ENCODE assay signal across 14 cellular contexts in the genomic region with DNA sequence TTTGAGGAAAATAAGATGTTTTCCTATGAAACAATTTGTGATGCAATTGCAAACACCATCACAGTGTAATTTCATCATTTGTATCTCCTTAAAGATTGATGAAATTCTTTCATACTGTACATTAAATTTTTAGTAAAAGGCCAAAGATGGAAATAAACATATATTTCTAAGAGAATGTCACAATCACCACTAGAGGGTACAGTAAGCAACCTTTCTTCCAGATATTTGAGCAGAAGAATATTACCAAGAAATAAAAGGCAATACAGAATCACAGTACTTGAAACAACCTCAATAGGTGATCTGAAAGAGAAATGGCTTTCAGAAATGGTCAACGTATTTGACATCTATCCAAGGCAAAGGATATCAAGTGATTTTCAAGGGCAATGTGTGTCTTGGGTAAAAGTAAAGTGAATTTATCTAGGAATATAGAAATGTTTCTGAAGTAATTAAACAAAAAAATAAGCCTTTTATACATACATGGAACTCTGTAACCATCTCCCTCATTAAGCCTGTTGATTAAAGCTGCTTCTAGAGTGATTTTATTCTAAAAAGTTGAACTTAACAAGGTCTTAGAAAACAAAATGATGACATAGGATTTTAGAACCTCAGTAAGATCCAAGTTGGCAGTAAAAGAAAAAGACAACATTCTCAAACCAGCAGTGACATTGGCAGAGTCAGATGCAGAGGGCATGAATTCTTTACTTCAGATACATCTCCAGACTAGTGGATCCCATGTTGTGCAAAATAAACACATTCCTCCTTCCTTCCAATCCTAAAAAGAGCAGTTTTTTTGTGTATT.
DNase-seq lines count a peak whose midpoint lies in the region; ATAC-seq and TF ChIP-seq lines count a peak whose summit lies in the region.
"Had no signal": no experiment of that assay in that cellular context is flagged by ENCODE, and none has a peak within 500 bp of the region (broad histone marks: within the 10 kb centered on the region; RNA-seq: fewer than 3 reads in every experiment).

No MANE protein-coding gene starts in this region.

- no peaks in the 10 kb centered on the region for H3K9me3 Mint-ChIP-seq in activated naive CD8-positive, alpha-beta T cell treated with anti-CD3 and anti-CD28 coated beads, Interleukin-2, amount 50 U/mL, for 24 hours
- no peaks in the 10 kb centered on the region for H3K9me3 Mint-ChIP-seq in natural killer cell

- no peaks in the 10 kb centered on the region for H3K36me3 Mint-ChIP-seq in activated naive CD8-positive, alpha-beta T cell treated with anti-CD3 and anti-CD28 coated beads, Interleukin-2, amount 50 U/mL, for 24 hours (ENCODE audit: low read depth)
- H3K36me3 Mint-ChIP-seq in natural killer cell = no peaks in the 10 kb centered on the region
- H3K36me3 Mint-ChIP-seq: CD4-positive, alpha-beta memory T cell had no signal

- TF ChIP-seq CTCF in GM06990 (IDR thresholded peaks at IDR 0.05; ENCODE audit: insufficient read depth, low read length, poor library complexity, severe bottlenecking) (peak; percentile 23), foreskin fibroblast (IDR thresholded peaks at IDR 0.05; ENCODE audit: low read depth, low read length) (peak; percentile 17), natural killer cell (IDR thresholded peaks at IDR 0.05) (no peak)

- ATAC-seq in activated naive CD8-positive, alpha-beta T cell treated with anti-CD3 and anti-CD28 coated beads, Interleukin-2, amount 50 U/mL, for 24 hours = no peak
- ATAC-seq in HG02870 (IDR thresholded peaks at IDR 0.05; ENCODE audit: unreplicated experiment) = no peak
- ATAC-seq in natural killer cell = no peak
- no peak for ATAC-seq in sciatic nerve
- ATAC-seq: gastroesophageal sphincter, left ventricle myocardium superior had no signal

- H3K4me1 Mint-ChIP-seq in activated naive CD8-positive, alpha-beta T cell treated with anti-CD3 and anti-CD28 coated beads, Interleukin-2, amount 50 U/mL, for 24 hours = no peaks in the 10 kb centered on the region
- no peaks in the 10 kb centered on the region for H3K4me1 Mint-ChIP-seq in natural killer cell
- H3K4me1 Mint-ChIP-seq: CD4-positive, alpha-beta memory T cell had no signal

- intact Hi-C loops in natural killer cell (cut with micrococcal nuclease) = no loop called here
- intact Hi-C loops in sciatic nerve (cut with DNase I) = no loop called here

- DNase-seq in A172 (ENCODE audit: low spot score) (peak; percentile 5), GM06990 (ENCODE audit: extremely low read depth, insufficient read length) (no peak), SK-MEL-5 (ENCODE audit: low read depth, low spot score) (peak; percentile 29), foreskin fibroblast (peak in 1 of 2 donors; percentile 24), natural killer cell (no peak), sciatic nerve (ENCODE audit: low spot score) (no peak)
- DNase-seq in activated naive CD8-positive, alpha-beta T cell treated with anti-CD3 and anti-CD28 coated beads, Interleukin-2, amount 50 U/mL, for 24 hours = no peak
- DNase-seq: activated CD4-positive, alpha-beta T cell treated with anti-CD3 and anti-CD28 coated beads, Interleukin-2, amount 50 U/mL, for 48 hours; CD4-positive, alpha-beta memory T cell; left ventricle myocardium superior; NCI-H2107 had no signal

- H3K4me3 ChIP-seq in GM06990 (replicated peaks; ENCODE audit: low read depth, low read length) (no peak overlapping the region), foreskin fibroblast (ENCODE audit: low read depth in 1 of 2, low read length in 2 of 2) (no peak overlapping the region)
- H3K4me3 ChIP-seq: gastroesophageal sphincter, SK-N-MC had no signal

- in situ Hi-C loops in SK-MEL-5 (cut with HindIII; ENCODE audit: low pct_unique_long_range_greater_than_20kb, low sequenced_read_pairs) = no loop called here

- H3K36me3 ChIP-seq in GM06990 (ENCODE audit: control insufficient read depth, insufficient read depth, low read length) = no peaks in the 10 kb centered on the region
- H3K36me3 ChIP-seq: gastroesophageal sphincter had no signal

- no peak overlapping the region for H3K27ac Mint-ChIP-seq in activated naive CD8-positive, alpha-beta T cell treated with anti-CD3 and anti-CD28 coated beads, Interleukin-2, amount 50 U/mL, for 24 hours
- H3K27ac Mint-ChIP-seq in natural killer cell = no peak overlapping the region
- H3K27ac Mint-ChIP-seq: CD4-positive, alpha-beta memory T cell had no signal

- H3K27me3 ChIP-seq in GM06990 (replicated peaks; ENCODE audit: control insufficient read depth, insufficient read depth, low read length) = no peaks in the 10 kb centered on the region
- H3K27me3 ChIP-seq: gastroesophageal sphincter had no signal

- no peak overlapping the region for H3K4me3 Mint-ChIP-seq in activated naive CD8-positive, alpha-beta T cell treated with anti-CD3 and anti-CD28 coated beads, Interleukin-2, amount 50 U/mL, for 24 hours
- no peak overlapping the region for H3K4me3 Mint-ChIP-seq in natural killer cell
- H3K4me3 Mint-ChIP-seq: CD4-positive, alpha-beta memory T cell had no signal

- H3K27me3 Mint-ChIP-seq in activated naive CD8-positive, alpha-beta T cell treated with anti-CD3 and anti-CD28 coated beads, Interleukin-2, amount 50 U/mL, for 24 hours = peaks cover 3% of the 10 kb centered on the region
- peaks cover 9 to 24% of the 10 kb centered on the region in 2 donors for H3K27me3 Mint-ChIP-seq in natural killer cell (ENCODE audit: low read depth in 2 of 2)

Comparison
In these comparisons a context has a peak if more than half of its experiments do, and no peak if none do; other contexts are left out.
1. DNase-seq: peak in A172 (single experiment) and SK-MEL-5 (single experiment); none in GM06990 (single experiment), activated naive CD8-positive, alpha-beta T cell treated with anti-CD3 and anti-CD28 coated beads, Interleukin-2, amount 50 U/mL, for 24 hours (single experiment), natural killer cell (single experiment) and sciatic nerve (single experiment).